ENCODE assay signal across 1 cellular context in genomic region chr17:2253768-2254406, GRCh38.
TF ChIP-seq lines count a peak whose summit lies in the region.

No MANE protein-coding gene starts in this region.

TF ChIP-seq in IMR-90, 13 proteins besides CTCF, POLR2A, EP300 and RAD21 (continued from another document):
- TF ChIP-seq SMC3 (IDR thresholded peaks at IDR 0.05; ENCODE audit: low read depth, low read length) = no peak
- TF ChIP-seq RFX5 (IDR thresholded peaks at IDR 0.05; ENCODE audit: low read depth, low read length) = no peak
